Comparison of ENCODE assay signal across 15 cellular contexts in genomic region chr13:71021810-71022422, GRCh38.
DNase-seq lines count a peak whose midpoint lies in the region; ATAC-seq, FAIRE-seq and TF ChIP-seq lines count a peak whose summit lies in the region.
"Had no signal": no experiment of that assay in that cellular context is flagged by ENCODE, and none has a peak within 500 bp of the region (broad histone marks: within the 10 kb centered on the region; RNA-seq: fewer than 3 reads in every experiment).

No MANE protein-coding gene starts in this region.

- H3K4me1 ChIP-seq in PC-3 (ENCODE audit: insufficient read depth, low read length): no peaks in the 10 kb centered on the region
- H3K4me1 ChIP-seq: transverse colon had no signal

- POLR2A ChIA-PET in PC-3 (lab: Charles Lee; ENCODE audit: unreplicated experiment): no interaction called here
- POLR2A ChIA-PET in CD4-positive, alpha-beta T cell (lab: Charles Lee): no interaction called here

- BruUV-seq in PC-3 (replicated peaks; lab: Mats Ljungman, UMichigan): no TSS peak

- no peaks in the 10 kb centered on the region for H3K27me3 ChIP-seq in PC-3 (ENCODE audit: low read length)
- H3K27me3 ChIP-seq in CD4-positive, alpha-beta T cell (ENCODE audit: control insufficient read depth, insufficient read depth, low read length): no peaks in the 10 kb centered on the region
- H3K27me3 ChIP-seq: transverse colon had no signal

- H3K4me2 ChIP-seq in PC-3 (ENCODE audit: low read length): no peak overlapping the region

- no peak overlapping the region for H3K9ac ChIP-seq in PC-3 (ENCODE audit: low read length)

- H3K79me2 ChIP-seq in PC-3 (ENCODE audit: low read length): no peaks in the 10 kb centered on the region

- H3K4me3 ChIP-seq in PC-3 (ENCODE audit: low read length): no peak overlapping the region
- H3K4me3 ChIP-seq: transverse colon had no signal

- intact Hi-C loops in PC-3 (cut with micrococcal nuclease): no loop called here
- intact Hi-C loops in CD4-positive, alpha-beta T cell (cut with DNase I, micrococcal nuclease): no loop called here

- H2AFZ ChIP-seq in PC-3 (ENCODE audit: low read length): no peak overlapping the region

- no peak overlapping the region for H3K27ac ChIP-seq in PC-3 (ENCODE audit: low read length)
- no peak overlapping the region for H3K27ac ChIP-seq in CD4-positive, alpha-beta T cell (ENCODE audit: low read depth, low read length)
- H3K27ac ChIP-seq: 22Rv1, transverse colon had no signal

- TF ChIP-seq CTCF in PC-3 (conservative IDR thresholded peaks at IDR 0.05; ENCODE audit: low read depth, low read length): no peak
- TF ChIP-seq CTCF in CD4-positive, alpha-beta T cell (IDR thresholded peaks at IDR 0.05): no peak

- no peaks in the 10 kb centered on the region for H3K36me3 ChIP-seq in PC-3 (ENCODE audit: low read depth, low read length)
- H3K36me3 ChIP-seq: transverse colon had no signal

- H3K36me3 Mint-ChIP-seq in CD4-positive, alpha-beta T cell (ENCODE audit: low read depth): no peaks in the 10 kb centered on the region
- H3K36me3 Mint-ChIP-seq: CD14-positive monocyte had no signal

- H3K27ac Mint-ChIP-seq in CD4-positive, alpha-beta T cell: no peak overlapping the region
- H3K27ac Mint-ChIP-seq: activated T-helper 1 cell treated with anti-CD3 and anti-CD28 coated beads, Interleukin-12 subunit alpha, Interleukin-12 subunit beta, Interleukin-2, Interleukin-4 antibody, amounts not matched to agents 30 ng/mL and 10 ng/mL and 1 ng/mL, durations not matched to agents 14 hours and 24 hours and 36 hours; CD14-positive monocyte had no signal

- no peak overlapping the region for H3K4me3 Mint-ChIP-seq in CD4-positive, alpha-beta T cell
- H3K4me3 Mint-ChIP-seq: activated T-helper 1 cell treated with anti-CD3 and anti-CD28 coated beads, Interleukin-12 subunit alpha, Interleukin-12 subunit beta, Interleukin-2, Interleukin-4 antibody, amounts not matched to agents 30 ng/mL and 10 ng/mL and 1 ng/mL, durations not matched to agents 14 hours and 24 hours and 36 hours; central memory CD8-positive, alpha-beta T cell had no signal

- H3K9me3 Mint-ChIP-seq in CD4-positive, alpha-beta T cell: peaks cover 4% of the 10 kb centered on the region
- H3K9me3 Mint-ChIP-seq: activated T-helper 1 cell treated with anti-CD3 and anti-CD28 coated beads, Interleukin-12 subunit alpha, Interleukin-12 subunit beta, Interleukin-2, Interleukin-4 antibody, amounts not matched to agents 30 ng/mL and 10 ng/mL and 1 ng/mL, durations not matched to agents 14 hours and 24 hours and 36 hours had no signal

- no peak for FAIRE-seq in GM12892 (lab: Jason Lieb, UNC)

- DNase-seq in DMS153 (lab: John Stamatoyannopoulos, UW) (peak; percentile 60), DMS153 treated with DMSO at 0.1 percent for 48 hours (lab: John Stamatoyannopoulos, UW; ENCODE audit: unreplicated experiment) (no peak), NCI-H526 (lab: John Stamatoyannopoulos, UW) (peak; percentile 54 to 61), left kidney (ENCODE audit: low read depth, low spot score) (peak; percentile 84), PC-3 (no peak), GM12892 (ENCODE audit: insufficient read length) (no peak)
- DNase-seq in CD4-positive, alpha-beta T cell: no peak
- DNase-seq: activated CD4-positive, alpha-beta T cell treated with anti-CD3 and anti-CD28 coated beads, Interleukin-2, amount 50 U/mL, for 4 hours; transverse colon had no signal

- H3F3A ChIP-seq in PC-3 (ENCODE audit: low read length, unreplicated experiment): no peaks in the 10 kb centered on the region

- H4K20me1 ChIP-seq in PC-3 (ENCODE audit: low read length): no peaks in the 10 kb centered on the region

- CTCF ChIA-PET in PC-3 (lab: Charles Lee): no interaction called here
- CTCF ChIA-PET in CD4-positive, alpha-beta T cell (lab: Charles Lee): no interaction called here

- peak; percentile 60 for ATAC-seq in HG02852 (IDR thresholded peaks at IDR 0.05; ENCODE audit: unreplicated experiment)
- no peak for ATAC-seq in PC-3
- ATAC-seq in CD4-positive, alpha-beta T cell (ENCODE audit: poor library complexity): no peak
- ATAC-seq: left lobe of liver had no signal

- no peaks in the 10 kb centered on the region for H3K27me3 Mint-ChIP-seq in CD4-positive, alpha-beta T cell
- H3K27me3 Mint-ChIP-seq: central memory CD8-positive, alpha-beta T cell had no signal

- no peaks in the 10 kb centered on the region for H3K4me1 Mint-ChIP-seq in CD4-positive, alpha-beta T cell (ENCODE audit: low read depth)
- H3K4me1 Mint-ChIP-seq: CD14-positive monocyte; central memory CD8-positive, alpha-beta T cell had no signal

- H3K9me3 ChIP-seq in PC-3 (ENCODE audit: low read length): no peaks in the 10 kb centered on the region
- no peaks in the 10 kb centered on the region for H3K9me3 ChIP-seq in CD4-positive, alpha-beta T cell (ENCODE audit: control insufficient read depth, low read length)
- H3K9me3 ChIP-seq: transverse colon had no signal

- H3K9me2 ChIP-seq in PC-3 (replicated peaks; ENCODE audit: low read length): no peaks in the 10 kb centered on the region

- TF ChIP-seq POLR2A in GM12892 (IDR thresholded peaks at IDR 0.05; ENCODE audit: low read depth, low read length): no peak

Comparison
In these comparisons a context has a peak if more than half of its experiments do, and no peak if none do; other contexts are left out.
1. DNase-seq: peak in DMS153 (single experiment), NCI-H526 (2 of 2) and left kidney (single experiment); none in DMS153 treated with DMSO at 0.1 percent for 48 hours (single experiment), PC-3 (single experiment), GM12892 (single experiment) and CD4-positive, alpha-beta T cell (0 of 10).